ENCODE assay signal across 29 cellular contexts in the genomic region with DNA sequence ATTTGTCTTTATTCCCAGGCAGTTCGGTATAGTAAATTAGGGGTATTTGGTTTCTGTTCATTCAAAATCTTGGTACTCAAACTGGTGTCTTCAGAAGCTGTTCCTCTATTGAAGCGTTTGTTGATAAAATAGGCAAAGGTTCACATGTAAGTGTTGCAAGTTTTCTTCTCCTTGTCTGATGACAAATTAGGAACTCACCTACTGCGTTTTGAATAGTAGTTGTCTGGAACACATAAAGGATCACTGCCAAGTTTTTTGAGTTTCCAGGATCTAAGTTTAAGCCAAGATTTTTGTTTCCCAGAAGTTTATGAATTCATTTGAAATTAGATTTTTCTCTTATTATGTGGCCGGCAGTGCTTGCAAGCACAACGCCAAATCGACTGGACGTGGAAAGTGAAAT.
"Had no signal": no experiment of that assay in that cellular context is flagged by ENCODE, and none has a peak within 500 bp of the region (broad histone marks: within the 10 kb centered on the region; RNA-seq: fewer than 3 reads in every experiment).

No MANE protein-coding gene starts in this region.

- H3K4me1 ChIP-seq: ascending aorta, breast epithelium had no signal

- H3K27ac Mint-ChIP-seq: activated CD4-positive, alpha-beta memory T cell treated with anti-CD3 and anti-CD28 coated beads for 36 hours; activated CD4-positive, alpha-beta T cell treated with anti-CD3 and anti-CD28 coated beads for 36 hours; activated CD4-positive, alpha-beta T cell treated with anti-CD3 and anti-CD28 coated beads, Interleukin-2, amount 10 ng/mL, durations not matched to agents 24 days and 14 days; activated CD8-positive, alpha-beta memory T cell treated with anti-CD3 and anti-CD28 coated beads, Interleukin-2, amount 10 ng/mL, durations not matched to agents 7 days and 5 days; activated CD8-positive, alpha-beta T cell treated with anti-CD3 and anti-CD28 coated beads, Interleukin-2, amount 10 ng/mL, durations not matched to agents 7 days and 5 days; activated naive CD4-positive, alpha-beta T cell treated with anti-CD3 and anti-CD28 coated beads, Interleukin-2, amount 50 U/mL, for 72 hours; activated naive CD8-positive, alpha-beta T cell treated with anti-CD3 and anti-CD28 coated beads, Interleukin-2, amount 10 ng/mL, durations not matched to agents 7 days and 5 days; activated T-helper 1 cell treated with anti-CD3 and anti-CD28 coated beads, Interleukin-12 subunit alpha, Interleukin-12 subunit beta, Interleukin-2, Interleukin-4 antibody, amounts not matched to agents 30 ng/mL and 10 ng/mL and 1 ng/mL, durations not matched to agents 14 hours and 24 hours and 36 hours; endodermal cell had no signal

- H3K4me3 ChIP-seq: ascending aorta, breast epithelium, coronary artery, dorsolateral prefrontal cortex, heart left ventricle had no signal

- H3K36me3 ChIP-seq: ascending aorta, breast epithelium had no signal

- DNase-seq: activated CD4-positive, alpha-beta memory T cell treated with anti-CD3 and anti-CD28 coated beads for 36 hours; activated CD4-positive, alpha-beta T cell treated with anti-CD3 and anti-CD28 coated beads for 36 hours; activated CD4-positive, alpha-beta T cell treated with anti-CD3 and anti-CD28 coated beads, Interleukin-2, amount 10 ng/mL, durations not matched to agents 24 days and 14 days; activated CD4-positive, CD25-positive, alpha-beta regulatory T cell; activated CD4-positive, CD25-positive, alpha-beta regulatory T cell treated with anti-CD3 and anti-CD28 coated beads, Interleukin-2, amount 50 U/mL, for 72 hours; activated CD8-positive, alpha-beta memory T cell treated with anti-CD3 and anti-CD28 coated beads, Interleukin-2, amount 10 ng/mL, durations not matched to agents 7 days and 5 days; activated CD8-positive, alpha-beta memory T cell treated with anti-CD3 and anti-CD28 coated beads, Interleukin-2, amount 50 U/mL, for 4 hours; activated CD8-positive, alpha-beta T cell treated with anti-CD3 and anti-CD28 coated beads, Interleukin-2, amount 10 ng/mL, durations not matched to agents 7 days and 5 days; activated gamma-delta T cell; activated naive CD4-positive, alpha-beta T cell; activated naive CD4-positive, alpha-beta T cell treated with anti-CD3 and anti-CD28 coated beads, Interleukin-2, amount 10 ng/mL, durations not matched to agents 7 days and 5 days; activated naive CD8-positive, alpha-beta T cell treated with anti-CD3 and anti-CD28 coated beads, Interleukin-2, amount 10 ng/mL, durations not matched to agents 7 days and 5 days; activated T-cell treated with anti-CD3 and anti-CD28 coated beads, Interleukin-2, amount 50 U/mL, for 1 hour; activated T-cell treated with anti-CD3 and anti-CD28 coated beads, Interleukin-2, amount 50 U/mL, for 48 hours; dorsolateral prefrontal cortex; effector memory CD4-positive, alpha-beta T cell; endodermal cell; glutamatergic neuron; heart left ventricle; T-helper 2 cell had no signal

- H3K4me1 Mint-ChIP-seq: activated CD4-positive, alpha-beta T cell treated with anti-CD3 and anti-CD28 coated beads for 36 hours; activated CD4-positive, alpha-beta T cell treated with anti-CD3 and anti-CD28 coated beads, Interleukin-2, amount 10 ng/mL, durations not matched to agents 24 days and 14 days; activated CD8-positive, alpha-beta memory T cell treated with anti-CD3 and anti-CD28 coated beads, Interleukin-2, amount 10 ng/mL, durations not matched to agents 7 days and 5 days; activated naive CD4-positive, alpha-beta T cell treated with anti-CD3 and anti-CD28 coated beads, Interleukin-2, amount 10 ng/mL, durations not matched to agents 7 days and 5 days; activated naive CD8-positive, alpha-beta T cell treated with anti-CD3 and anti-CD28 coated beads, Interleukin-2, amount 10 ng/mL, durations not matched to agents 7 days and 5 days had no signal

- H3K9me3 ChIP-seq: ascending aorta, breast epithelium, heart left ventricle had no signal

- H3K9me3 Mint-ChIP-seq: activated CD4-positive, alpha-beta memory T cell treated with anti-CD3 and anti-CD28 coated beads for 36 hours; activated CD4-positive, alpha-beta T cell treated with anti-CD3 and anti-CD28 coated beads, Interleukin-2, amount 10 ng/mL, durations not matched to agents 24 days and 14 days; activated naive CD4-positive, alpha-beta T cell treated with anti-CD3 and anti-CD28 coated beads, Interleukin-2, amount 10 ng/mL, durations not matched to agents 7 days and 5 days; activated naive CD4-positive, alpha-beta T cell treated with anti-CD3 and anti-CD28 coated beads, Interleukin-2, amount 50 U/mL, for 72 hours; activated naive CD8-positive, alpha-beta T cell treated with anti-CD3 and anti-CD28 coated beads, Interleukin-2, amount 10 ng/mL, durations not matched to agents 7 days and 5 days; activated T-helper 1 cell treated with anti-CD3 and anti-CD28 coated beads, Interleukin-12 subunit alpha, Interleukin-12 subunit beta, Interleukin-2, Interleukin-4 antibody, amounts not matched to agents 30 ng/mL and 10 ng/mL and 1 ng/mL, durations not matched to agents 14 hours and 24 hours and 36 hours; brain; central memory CD8-positive, alpha-beta T cell; dendritic cell treated with granulocyte-macrophage colony-stimulating factor and Interleukin-4, amounts not matched to agents 40 ng/mL and 50 ng/mL, for 4 days; endodermal cell had no signal

- H3K27ac ChIP-seq: ascending aorta, coronary artery, heart left ventricle had no signal

- H3K4me3 Mint-ChIP-seq: activated CD4-positive, alpha-beta memory T cell treated with anti-CD3 and anti-CD28 coated beads for 36 hours; activated CD4-positive, alpha-beta T cell treated with anti-CD3 and anti-CD28 coated beads for 36 hours; activated CD4-positive, alpha-beta T cell treated with anti-CD3 and anti-CD28 coated beads, Interleukin-2, amount 10 ng/mL, durations not matched to agents 24 days and 14 days; activated CD8-positive, alpha-beta memory T cell treated with anti-CD3 and anti-CD28 coated beads, Interleukin-2, amount 10 ng/mL, durations not matched to agents 7 days and 5 days; activated CD8-positive, alpha-beta T cell treated with anti-CD3 and anti-CD28 coated beads, Interleukin-2, amount 10 ng/mL, durations not matched to agents 7 days and 5 days; activated naive CD4-positive, alpha-beta T cell treated with anti-CD3 and anti-CD28 coated beads, Interleukin-2, amount 10 ng/mL, durations not matched to agents 7 days and 5 days; activated naive CD8-positive, alpha-beta T cell treated with anti-CD3 and anti-CD28 coated beads, Interleukin-2, amount 10 ng/mL, durations not matched to agents 7 days and 5 days; activated T-helper 1 cell treated with anti-CD3 and anti-CD28 coated beads, Interleukin-12 subunit alpha, Interleukin-12 subunit beta, Interleukin-2, Interleukin-4 antibody, amounts not matched to agents 30 ng/mL and 10 ng/mL and 1 ng/mL, durations not matched to agents 14 hours and 24 hours and 36 hours; brain; central memory CD8-positive, alpha-beta T cell; dendritic cell treated with granulocyte-macrophage colony-stimulating factor and Interleukin-4, amounts not matched to agents 40 ng/mL and 50 ng/mL, for 4 days; endodermal cell had no signal

- ATAC-seq: activated CD4-positive, alpha-beta T cell treated with anti-CD3 and anti-CD28 coated beads for 36 hours; activated CD8-positive, alpha-beta memory T cell treated with anti-CD3 and anti-CD28 coated beads, Interleukin-2, amount 10 ng/mL, durations not matched to agents 7 days and 5 days; activated CD8-positive, alpha-beta T cell treated with anti-CD3 and anti-CD28 coated beads, Interleukin-2, amount 10 ng/mL, durations not matched to agents 7 days and 5 days; activated naive CD4-positive, alpha-beta T cell treated with anti-CD3 and anti-CD28 coated beads, Interleukin-2, amount 50 U/mL, for 72 hours; esophagus mucosa; heart left ventricle had no signal

- H3K36me3 Mint-ChIP-seq: activated CD4-positive, alpha-beta memory T cell treated with anti-CD3 and anti-CD28 coated beads for 36 hours; activated naive CD4-positive, alpha-beta T cell treated with anti-CD3 and anti-CD28 coated beads, Interleukin-2, amount 50 U/mL, for 72 hours; brain had no signal

- H3K27me3 ChIP-seq: ascending aorta, breast epithelium, dorsolateral prefrontal cortex, heart left ventricle had no signal

- H3K27me3 Mint-ChIP-seq: activated CD4-positive, alpha-beta memory T cell treated with anti-CD3 and anti-CD28 coated beads for 36 hours; activated CD4-positive, alpha-beta T cell treated with anti-CD3 and anti-CD28 coated beads for 36 hours; activated CD4-positive, alpha-beta T cell treated with anti-CD3 and anti-CD28 coated beads, Interleukin-2, amount 10 ng/mL, durations not matched to agents 24 days and 14 days; activated CD8-positive, alpha-beta memory T cell treated with anti-CD3 and anti-CD28 coated beads, Interleukin-2, amount 10 ng/mL, durations not matched to agents 7 days and 5 days; activated naive CD4-positive, alpha-beta T cell treated with anti-CD3 and anti-CD28 coated beads, Interleukin-2, amount 10 ng/mL, durations not matched to agents 7 days and 5 days; activated naive CD8-positive, alpha-beta T cell treated with anti-CD3 and anti-CD28 coated beads, Interleukin-2, amount 10 ng/mL, durations not matched to agents 7 days and 5 days; brain; central memory CD8-positive, alpha-beta T cell; dendritic cell treated with granulocyte-macrophage colony-stimulating factor and Interleukin-4, amounts not matched to agents 40 ng/mL and 50 ng/mL, for 4 days had no signal
